Comparison of ENCODE assay signal across 11 cellular contexts in the genomic region with DNA sequence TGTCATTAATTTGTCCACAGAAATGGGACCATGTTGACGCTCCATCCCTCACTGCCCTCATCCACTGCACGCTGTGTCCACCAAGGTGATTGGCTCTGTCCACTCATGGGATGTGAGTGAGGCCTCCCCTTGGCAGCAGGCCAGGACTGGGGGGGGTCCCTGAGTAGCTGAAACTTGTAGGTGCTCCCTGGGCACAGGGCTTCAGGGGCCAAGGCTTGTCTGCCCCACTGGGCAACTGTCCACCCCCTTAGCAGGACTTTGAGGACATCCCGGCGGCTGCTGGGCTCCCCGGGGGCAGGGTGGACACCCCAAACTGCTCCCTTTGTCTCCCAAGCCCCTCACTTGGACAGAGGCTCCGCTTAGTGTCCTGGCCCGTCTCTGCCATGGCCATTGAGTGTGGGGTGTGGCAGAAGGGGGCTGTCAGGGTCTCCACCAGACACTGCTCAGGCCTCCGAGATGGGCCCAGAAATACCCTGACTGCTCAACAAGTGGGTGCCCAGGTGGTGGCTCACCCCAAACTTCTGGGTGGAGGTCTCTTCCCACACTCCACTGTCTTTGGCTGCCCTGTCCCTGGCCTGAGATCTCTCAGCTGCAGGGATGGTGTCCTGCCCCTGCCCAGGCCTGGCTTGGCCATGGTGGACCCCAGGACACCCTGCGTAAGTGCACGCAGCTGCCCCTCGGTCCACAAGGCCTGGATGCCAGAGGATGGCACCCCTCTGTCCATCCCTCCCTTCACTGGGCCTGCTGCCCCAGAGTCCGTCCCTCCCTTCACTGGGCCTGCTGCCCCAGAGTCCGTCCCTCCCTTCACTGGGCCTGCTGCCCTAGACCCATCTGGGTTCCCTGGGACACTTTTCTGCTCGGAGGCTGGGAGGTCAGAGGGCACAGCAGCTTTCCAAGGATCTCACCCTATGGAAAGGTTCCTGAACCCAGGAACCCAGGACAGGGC. TPM values are rescaled to one million over a fixed set of nuclear protein-coding genes. Genes with fewer than 3 reads are reported as not detected.
DNase-seq lines count a peak whose midpoint lies in the region; TF ChIP-seq lines count a peak whose summit lies in the region.
"Had no signal": no experiment of that assay in that cellular context is flagged by ENCODE, and none has a peak within 500 bp of the region (broad histone marks: within the 10 kb centered on the region; RNA-seq: fewer than 3 reads in every experiment).

No MANE protein-coding gene starts in this region.

- peak overlapping the region; percentile 90; the same call in 1 of the 2 replicates for H3K9ac ChIP-seq in SU-DHL-6 (ENCODE audit: low read length)
- H3K9ac ChIP-seq in subcutaneous abdominal adipose tissue (ENCODE audit: low read length in 5 of 5): peak overlapping the region in 4 of 5 donors; percentile 38 to 67 (median 51)

- H3K36me3 ChIP-seq in SU-DHL-6 (ENCODE audit: low read length) (no peaks in the 10 kb centered on the region), subcutaneous abdominal adipose tissue (ENCODE audit: control insufficient read depth in 5 of 5, insufficient read depth in 5 of 5, low read length in 5 of 5) (peaks cover 0 to 7% (median 4%) of the 10 kb centered on the region in 5 donors)
- H3K36me3 ChIP-seq: prostate gland had no signal

- H3K27ac Mint-ChIP-seq in activated naive CD4-positive, alpha-beta T cell treated with anti-CD3 and anti-CD28 coated beads, Interleukin-2, amount 50 U/mL, for 24 hours: no peak overlapping the region

- H3K9me3 Mint-ChIP-seq in activated naive CD4-positive, alpha-beta T cell treated with anti-CD3 and anti-CD28 coated beads, Interleukin-2, amount 50 U/mL, for 24 hours: no peaks in the 10 kb centered on the region

- no peak for DNase-seq in activated naive CD4-positive, alpha-beta T cell treated with anti-CD3 and anti-CD28 coated beads, Interleukin-2, amount 50 U/mL, for 16 hours
- DNase-seq in fibroblast of the aortic adventitia (ENCODE audit: low read depth) (peak; percentile 13), NCI-H2227 treated with DMSO at 0.1 percent for 48 hours (lab: John Stamatoyannopoulos, UW) (no peak), NCI-H526 (lab: John Stamatoyannopoulos, UW) (no peak), NCI-H526 treated with DMSO at 0.1 percent for 48 hours (lab: John Stamatoyannopoulos, UW) (no peak)
- DNase-seq: NCI-H510A treated with DMSO at 0.1 percent for 48 hours had no signal

- no peaks in the 10 kb centered on the region for H3K36me3 Mint-ChIP-seq in activated naive CD4-positive, alpha-beta T cell treated with anti-CD3 and anti-CD28 coated beads, Interleukin-2, amount 50 U/mL, for 24 hours

- H4K20me1 ChIP-seq in SU-DHL-6 (ENCODE audit: low read depth, low read length): no peaks in the 10 kb centered on the region

- H3K4me3 Mint-ChIP-seq in activated naive CD4-positive, alpha-beta T cell treated with anti-CD3 and anti-CD28 coated beads, Interleukin-2, amount 50 U/mL, for 24 hours: peak overlapping the region; percentile 97

- no peaks in the 10 kb centered on the region; the same call in 1 of the 2 replicates for H3F3A ChIP-seq in SU-DHL-6 (ENCODE audit: insufficient read depth)

- no peaks in the 10 kb centered on the region for H3K27me3 Mint-ChIP-seq in activated naive CD4-positive, alpha-beta T cell treated with anti-CD3 and anti-CD28 coated beads, Interleukin-2, amount 50 U/mL, for 24 hours

- no peak overlapping the region for H3K4me3 ChIP-seq in SU-DHL-6 (ENCODE audit: insufficient read depth, low read length, poor library complexity, severe bottlenecking)
- H3K4me3 ChIP-seq in fibroblast of the aortic adventitia (ENCODE audit: low read depth, low read length): no peak overlapping the region
- no peak overlapping the region for H3K4me3 ChIP-seq in subcutaneous abdominal adipose tissue (ENCODE audit: low read depth in 1 of 5, low read length in 5 of 5)

- H3K27me3 ChIP-seq in SU-DHL-6 (ENCODE audit: low read length) (no peaks in the 10 kb centered on the region), subcutaneous abdominal adipose tissue (ENCODE audit: control insufficient read depth in 5 of 5, insufficient read depth in 4 of 5, low read length in 5 of 5) (peaks cover 0 to 2% (median 0%) of the 10 kb centered on the region in 5 donors)

- no peaks in the 10 kb centered on the region for H3K9me2 ChIP-seq in SU-DHL-6 (replicated peaks; ENCODE audit: insufficient read depth, low read length)

- peaks cover 10 to 54% (median 38%) of the 10 kb centered on the region in 5 donors for H3K4me1 ChIP-seq in subcutaneous abdominal adipose tissue (ENCODE audit: control insufficient read depth in 5 of 5, insufficient read depth in 5 of 5, low read length in 5 of 5)
- H3K4me1 ChIP-seq: prostate gland had no signal

- H3K4me1 Mint-ChIP-seq in activated naive CD4-positive, alpha-beta T cell treated with anti-CD3 and anti-CD28 coated beads, Interleukin-2, amount 50 U/mL, for 24 hours: peaks cover 11% of the 10 kb centered on the region

- H3K4me2 ChIP-seq in SU-DHL-6 (ENCODE audit: low read depth, low read length, poor library complexity, severe bottlenecking): peak overlapping the region; percentile 69

- TF ChIP-seq CTCF in SU-DHL-6 (IDR thresholded peaks at IDR 0.05; ENCODE audit: insufficient read depth, low read length, poor library complexity, severe bottlenecking) (no peak), fibroblast of the aortic adventitia (IDR thresholded peaks at IDR 0.05; ENCODE audit: insufficient read depth, low read length) (no peak)

- no peaks in the 10 kb centered on the region for H3K9me3 ChIP-seq in SU-DHL-6 (ENCODE audit: insufficient read depth, low read length)
- H3K9me3 ChIP-seq in subcutaneous abdominal adipose tissue (ENCODE audit: control insufficient read depth in 5 of 5, low read length in 5 of 5): no peaks in the 10 kb centered on the region
- H3K9me3 ChIP-seq: prostate gland had no signal

- H3K27ac ChIP-seq in SU-DHL-6 (ENCODE audit: low read depth, low read length) (no peak overlapping the region), subcutaneous abdominal adipose tissue (ENCODE audit: low read depth, low read length) (peak overlapping the region; percentile 86)

- 0 out of 2 replicates have a peak, but pooled peaks cover 7% of the 10 kb centered on the region for H3K79me2 ChIP-seq in SU-DHL-6 (ENCODE audit: insufficient read depth, low read length)

- H2AFZ ChIP-seq in SU-DHL-6 (ENCODE audit: low read depth, low read length, severe bottlenecking): no peak overlapping the region

RNA-seq across cellular contexts. Expression of a gene that starts 2.9 kb away (rescaled TPM):
- total RNA-seq in fibroblast of the aortic adventitia (ENCODE audit: low replicate concordance): 12.0 and 14.6 TPM in 2 replicates

RNA-seq across cellular contexts. Expression of a gene that starts 17.1 kb away (rescaled TPM):
- total RNA-seq in fibroblast of the aortic adventitia (ENCODE audit: low replicate concordance): 20.7 and 29.1 TPM in 2 replicates

RNA-seq across cellular contexts. Expression of a gene that starts 20.1 kb away (rescaled TPM):
- total RNA-seq in fibroblast of the aortic adventitia (ENCODE audit: low replicate concordance): 2.0 and 2.5 TPM in 2 replicates

RNA-seq across cellular contexts. Expression of a gene that starts 26.7 kb away (rescaled TPM):
- not detected in 2 replicates for total RNA-seq in fibroblast of the aortic adventitia (ENCODE audit: low replicate concordance)
- total RNA-seq: fibroblast of villous mesenchyme had no signal

RNA-seq across cellular contexts. Expression of a gene that starts 43.9 kb away (rescaled TPM):
- 0.18 and 0.25 TPM in 2 replicates for total RNA-seq in fibroblast of the aortic adventitia (ENCODE audit: low replicate concordance)
